Comparison of ENCODE assay signal across 8 cellular contexts in genomic region chr22:25172153-25172552, GRCh38. TPM values are rescaled to one million over a fixed set of nuclear protein-coding genes. Genes with fewer than 3 reads are reported as not detected.
DNase-seq lines count a peak whose midpoint lies in the region; ATAC-seq and TF ChIP-seq lines count a peak whose summit lies in the region.

No MANE protein-coding gene starts in this region.

- peaks cover 0 to under 1% of the 10 kb centered on the region in 2 donors for H3K36me3 Mint-ChIP-seq in activated naive CD4-positive, alpha-beta T cell treated with anti-CD3 and anti-CD28 coated beads, Interleukin-2, amount 50 U/mL, for 72 hours

- no peak overlapping the region for H3K27ac Mint-ChIP-seq in activated naive CD4-positive, alpha-beta T cell treated with anti-CD3 and anti-CD28 coated beads, Interleukin-2, amount 50 U/mL, for 72 hours

- H3K4me1 ChIP-seq in BE2C (no peaks in the 10 kb centered on the region), lung (ENCODE audit: control insufficient read depth in 2 of 2, insufficient read depth in 2 of 2, low read length in 2 of 2) (no peaks in the 10 kb centered on the region)

- no peaks in the 10 kb centered on the region for H3K9me3 ChIP-seq in BE2C
- peaks cover 0 to 2% of the 10 kb centered on the region in 2 donors for H3K9me3 ChIP-seq in lung (ENCODE audit: control insufficient read depth in 2 of 2, insufficient read depth in 1 of 2, low read length in 1 of 2)

- H3K27ac ChIP-seq in lung (ENCODE audit: low read depth in 1 of 2, low read length in 1 of 2): no peak overlapping the region

- H3K9me3 Mint-ChIP-seq in activated naive CD4-positive, alpha-beta T cell treated with anti-CD3 and anti-CD28 coated beads, Interleukin-2, amount 50 U/mL, for 72 hours: no peaks in the 10 kb centered on the region

- DNase-seq in BE2C: peak; percentile 26
- DNase-seq in LNCaP clone FGC (ENCODE audit: low read depth): no peak
- DNase-seq in activated naive CD4-positive, alpha-beta T cell treated with anti-CD3 and anti-CD28 coated beads, Interleukin-2, amount 50 U/mL, for 72 hours (ENCODE audit: low spot score in 2 of 2): peak in 1 of 2 donors; percentile 13
- DNase-seq in lung (ENCODE audit: low spot score): no peak
- DNase-seq in pons (ENCODE audit: low spot score): no peak
- no peak for DNase-seq in ureter (ENCODE audit: low spot score)

- WGBS in lung, 2 donors: 53 to 54% methylated on average over 5 of the region's 5 CpGs

- ATAC-seq in activated naive CD4-positive, alpha-beta T cell treated with anti-CD3 and anti-CD28 coated beads, Interleukin-2, amount 50 U/mL, for 72 hours: peak; percentile 58 to 84
- ATAC-seq in lung (ENCODE audit: insufficient read depth, low FRiP score) (peak; percentile 53), HG02870 (IDR thresholded peaks at IDR 0.05; ENCODE audit: unreplicated experiment) (no peak), GM21447 (IDR thresholded peaks at IDR 0.05; ENCODE audit: unreplicated experiment) (no peak)

- no peaks in the 10 kb centered on the region; the same call in 1 of the 2 replicates for H3K36me3 ChIP-seq in BE2C
- peaks cover 0 to 25% of the 10 kb centered on the region in 2 donors for H3K36me3 ChIP-seq in lung (ENCODE audit: control insufficient read depth in 2 of 2, insufficient read depth in 2 of 2, low read length in 2 of 2)

- no peak overlapping the region for H3K4me3 ChIP-seq in BE2C (ENCODE audit: low read depth, low read length)
- H3K4me3 ChIP-seq in LNCaP clone FGC (ENCODE audit: low read depth, low read length): no peak overlapping the region
- no peak overlapping the region for H3K4me3 ChIP-seq in lung

- H3K27me3 ChIP-seq in BE2C (no peaks in the 10 kb centered on the region), lung (ENCODE audit: control insufficient read depth, insufficient read depth) (no peaks in the 10 kb centered on the region)

- TF ChIP-seq CTCF in BE2C (IDR thresholded peaks at IDR 0.05; ENCODE audit: low read depth, low read length): peak; percentile 54
- peak; percentile 74 for TF ChIP-seq CTCF in LNCaP clone FGC (IDR thresholded peaks at IDR 0.05; ENCODE audit: control insufficient read depth, extremely low read depth, insufficient read depth)
- TF ChIP-seq CTCF in lung (IDR thresholded peaks at IDR 0.05; ENCODE audit: control extremely low read depth, extremely low read depth): peak; percentile 15

RNA-seq across cellular contexts. Expression of gene CRYBB3, which starts 27.5 kb away (rescaled TPM):
- polyA plus RNA-seq in BE2C (2012; ENCODE audit: insufficient read depth, insufficient read length, low read depth): not detected
- total RNA-seq in activated naive CD4-positive, alpha-beta T cell treated with anti-CD3 and anti-CD28 coated beads, Interleukin-2, amount 50 U/mL, for 72 hours: under 1 TPM in 1 of 2 donors, not detected in 1; 0.80 TPM
- total RNA-seq in lung (not detected), ureter (not detected)
- polyA plus RNA-seq in lung: under 1 TPM in 1 of 2 donors, not detected in 1; 0.53 TPM

RNA-seq across cellular contexts. Expression of gene CRYBB2, which starts 47.3 kb away (rescaled TPM):
- 58.4 TPM for polyA plus RNA-seq in BE2C (2012; ENCODE audit: insufficient read depth, insufficient read length, low read depth)
- total RNA-seq in activated naive CD4-positive, alpha-beta T cell treated with anti-CD3 and anti-CD28 coated beads, Interleukin-2, amount 50 U/mL, for 72 hours: not detected
- total RNA-seq in lung (under 1 TPM in 1 of 2 donors, not detected in 1; 0.31 TPM), ureter (0.47 TPM)
- under 1 TPM; 0.08 to 0.65 TPM for polyA plus RNA-seq in lung

Comparison
In these comparisons a context has a peak if more than half of its experiments do, and no peak if none do; other contexts are left out.
1. CTCF ChIP-seq: peak in every context shown above with its lines; median percentile 74 in LNCaP clone FGC; 54 in BE2C; 15 in lung.
2. ATAC-seq: peak in activated naive CD4-positive, alpha-beta T cell treated with anti-CD3 and anti-CD28 coated beads, Interleukin-2, amount 50 U/mL, for 72 hours (2 of 2) and lung (single experiment); none in HG02870 (single experiment) and GM21447 (single experiment).